Comparison of ENCODE assay signal across 1 cellular context in genomic region chr3:181417748-181418147, GRCh38.
TF ChIP-seq lines count a peak whose summit lies in the region.

No MANE protein-coding gene starts in this region.

TF ChIP-seq in HepG2, 621 proteins besides CTCF, POLR2A, EP300 and RAD21 (continued from another document):
- TF ChIP-seq ZKSCAN5 (CRISPR knock-in tag; IDR thresholded peaks at IDR 0.05) (no peak), ZNF451 (CRISPR knock-in tag; IDR thresholded peaks at IDR 0.05) (no peak), KAT2B (IDR thresholded peaks at IDR 0.05; ENCODE audit: borderline replicate concordance, low read depth, low read length) (no peak)
